Comparison of ENCODE assay signal across 9 cellular contexts in the genomic region with DNA sequence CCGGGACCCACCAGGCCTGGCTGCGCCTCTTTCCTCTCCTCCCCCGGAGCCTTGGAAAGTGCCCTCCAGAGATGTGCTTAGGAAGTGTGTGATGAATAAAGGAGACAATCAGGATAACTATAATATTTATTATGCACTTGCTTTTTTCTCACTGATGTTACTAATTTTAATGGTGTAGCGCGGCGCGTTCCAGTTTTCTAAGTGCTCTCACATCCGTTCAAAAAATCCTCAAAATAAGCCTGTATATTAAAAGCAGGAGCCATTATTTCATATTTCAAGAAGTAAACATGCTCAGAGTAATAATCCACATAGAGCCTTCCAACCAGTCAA. TPM values are rescaled to one million over a fixed set of nuclear protein-coding genes. Genes with fewer than 3 reads are reported as not detected.
DNase-seq lines count a peak whose midpoint lies in the region; ATAC-seq, FAIRE-seq and TF ChIP-seq lines count a peak whose summit lies in the region.
"Had no signal": no experiment of that assay in that cellular context is flagged by ENCODE, and none has a peak within 500 bp of the region (broad histone marks: within the 10 kb centered on the region; RNA-seq: fewer than 3 reads in every experiment).

No MANE protein-coding gene starts in this region.

- peak overlapping the region; percentile 91 for H3K4me3 ChIP-seq in PC-3 (ENCODE audit: low read length)
- H3K4me3 ChIP-seq in epithelial cell of esophagus (ENCODE audit: low read length), result peak overlapping the region; percentile 95
- peak overlapping the region; percentile 68 for H3K4me3 ChIP-seq in ovary

- peak overlapping the region; percentile 95 for H2AFZ ChIP-seq in PC-3 (ENCODE audit: low read length)

- no peaks in the 10 kb centered on the region for H3K36me3 ChIP-seq in PC-3 (ENCODE audit: low read depth, low read length)
- H3K36me3 ChIP-seq in ovary, result no peaks in the 10 kb centered on the region

- peak; percentile 2 for ATAC-seq in GM18505 (IDR thresholded peaks at IDR 0.05; ENCODE audit: unreplicated experiment)
- ATAC-seq in PC-3, result no peak
- ATAC-seq in HG02571 (IDR thresholded peaks at IDR 0.05; ENCODE audit: unreplicated experiment), result no peak
- no peak for ATAC-seq in HG02840 (IDR thresholded peaks at IDR 0.05; ENCODE audit: low FRiP score, unreplicated experiment)

- H3K4me2 ChIP-seq in PC-3 (ENCODE audit: low read length), result peak overlapping the region; percentile 98

- H3K27me3 ChIP-seq in PC-3 (ENCODE audit: low read length) (no peaks in the 10 kb centered on the region), ovary (no peaks in the 10 kb centered on the region)

- H3K79me2 ChIP-seq in PC-3 (ENCODE audit: low read length), result peaks cover 13% of the 10 kb centered on the region

- FAIRE-seq in RCC 7860 (lab: Jason Lieb, UNC), result no peak
- FAIRE-seq: TTC549 had no signal

- WGBS in ovary, 3 donors, result 3 to 5% (median 5%) methylated on average over 8 of the region's 8 CpGs

- peak overlapping the region; percentile 81 for H3K27ac ChIP-seq in PC-3 (ENCODE audit: low read length)
- peak overlapping the region; percentile 98 to 100 for H3K27ac ChIP-seq in ovary

- POLR2A ChIA-PET in PC-3 (lab: Charles Lee; ENCODE audit: unreplicated experiment), result no interaction called here

- no peak for TF ChIP-seq EP300 in ovary (IDR thresholded peaks at IDR 0.05)

- TF ChIP-seq CTCF in PC-3 (conservative IDR thresholded peaks at IDR 0.05; ENCODE audit: low read depth, low read length) (no peak), epithelial cell of esophagus (IDR thresholded peaks at IDR 0.05; ENCODE audit: insufficient read depth, low read depth, low read length, missing control alignments) (no peak), ovary (IDR thresholded peaks at IDR 0.05) (no peak)

- H3K4me1 ChIP-seq in PC-3 (ENCODE audit: insufficient read depth, low read length), result peaks cover 31% of the 10 kb centered on the region
- peaks cover 5% of the 10 kb centered on the region for H3K4me1 ChIP-seq in ovary (ENCODE audit: insufficient read depth)

- H3K9ac ChIP-seq in PC-3 (ENCODE audit: low read length), result peak overlapping the region; percentile 96

- CTCF ChIA-PET in PC-3 (lab: Charles Lee), result no interaction called here

- intact Hi-C loops in PC-3 (cut with micrococcal nuclease) (loop anchor here (2.0 kb wide), 1 partner anchor 58 kb away; the partner anchor contains the start of gene CHMP1B), ovary (cut with DNase I) (loop anchor here in 2 of 4 donors (2.0 kb wide), 2 partner anchors 58 to 72 kb away; partner anchors contain the start of genes CHMP1B (in 1 of the 2) and IMPA2 (in 1 of the 2))

- BruUV-seq in PC-3 (replicated peaks; lab: Mats Ljungman, UMichigan), result no TSS peak

- no peaks in the 10 kb centered on the region for H3K9me3 ChIP-seq in PC-3 (ENCODE audit: low read length)
- no peaks in the 10 kb centered on the region for H3K9me3 ChIP-seq in ovary

- H3K9me2 ChIP-seq in PC-3 (replicated peaks; ENCODE audit: low read length), result no peaks in the 10 kb centered on the region

- no peaks in the 10 kb centered on the region for H4K20me1 ChIP-seq in PC-3 (ENCODE audit: low read length)

- no peak for TF ChIP-seq POLR2A in GM18505 (IDR thresholded peaks at IDR 0.05; ENCODE audit: borderline replicate concordance, extremely low read depth, insufficient read depth, insufficient read length)
- no peak for TF ChIP-seq POLR2A in ovary (IDR thresholded peaks at IDR 0.05)

- DNase-seq in PC-3, result no peak
- no peak for DNase-seq in epithelial cell of esophagus (ENCODE audit: low read depth)
- DNase-seq in ovary, result no peak
- no peak for DNase-seq in RCC 7860 (ENCODE audit: low spot score)
- no peak for DNase-seq in NCI-H2029 treated with DMSO at 0.1 percent for 48 hours (lab: John Stamatoyannopoulos, UW)

- H3F3A ChIP-seq in PC-3 (ENCODE audit: low read length, unreplicated experiment), result no peaks in the 10 kb centered on the region

RNA-seq across cellular contexts. Expression of gene MPPE1, which starts 0.9 kb away (rescaled TPM):
- 15.8 and 17.9 TPM in 2 replicates for total RNA-seq in PC-3 (2014; rRNA removed)
- total RNA-seq in ovary, result 10 to 100 TPM; 19.9 to 38.0 (median 25.5) TPM
- 10 to 100 TPM; 22.7 to 29.8 TPM for polyA plus RNA-seq in ovary

RNA-seq across cellular contexts. Expression of gene CHMP1B, which starts 57.8 kb away (rescaled TPM):
- 81.9 and 89.5 TPM in 2 replicates for total RNA-seq in PC-3 (2014; rRNA removed)
- total RNA-seq in ovary, result 10 to 100 TPM; 21.8 to 58.0 (median 33.0) TPM
- 10 to 100 TPM; 31.9 to 32.8 TPM for polyA plus RNA-seq in ovary
